In genomic region chrX:39832211-39832610, GRCh38 we compare ENCODE assay signal across 23 cellular contexts.
A peak's percentile ranks its signal among the peaks of the same experiment; 100 is the strongest.
DNase-seq lines count a peak whose midpoint lies in the region; ATAC-seq, FAIRE-seq and TF ChIP-seq lines count a peak whose summit lies in the region.
"Had no signal": no experiment of that assay in that cellular context is flagged by ENCODE, and none has a peak within 500 bp of the region (broad histone marks: within the 10 kb centered on the region; RNA-seq: fewer than 3 reads in every experiment).

No MANE protein-coding gene starts in this region.

- H2BK12ac ChIP-seq in H1 (ENCODE audit: low read depth, low read length): 0 out of 2 replicates have a peak overlapping the region, but pooled peaks have one; percentile 17
- H2BK12ac ChIP-seq in neuronal stem cell (ENCODE audit: low read length): no peak overlapping the region

- H3K23me2 ChIP-seq in H1 (ENCODE audit: low read depth, low read length): no peaks in the 10 kb centered on the region

- H3K18ac ChIP-seq in H1 (ENCODE audit: extremely low read depth, low read length): no peak overlapping the region
- H3K18ac ChIP-seq in mesendoderm (ENCODE audit: low read length): no peak overlapping the region
- H3K18ac ChIP-seq in neuronal stem cell (ENCODE audit: low read length): no peak overlapping the region

- H3K9ac ChIP-seq in H1 (replicated peaks in 1 of 4; ENCODE audit: extremely low read depth in 1 of 4, low read depth in 3 of 4, low read length in 3 of 4) (no peak overlapping the region), mesendoderm (ENCODE audit: low read length) (no peak overlapping the region), neuronal stem cell (ENCODE audit: low read depth, low read length, poor library complexity) (no peak overlapping the region)
- H3K9ac ChIP-seq: BLaER1 treated with 17β-estradiol and CSF1 and Interleukin-3, amounts not matched to agents 10 nM and 100 nM had no signal

- H4K91ac ChIP-seq in H1 (replicated peaks; ENCODE audit: insufficient read length, low read length): no peak overlapping the region
- no peak overlapping the region for H4K91ac ChIP-seq in neuronal stem cell (ENCODE audit: low read depth, low read length, poor library complexity)

- H2AK5ac ChIP-seq in H1 (ENCODE audit: low read depth, low read length): no peak overlapping the region
- no peak overlapping the region for H2AK5ac ChIP-seq in mesendoderm (ENCODE audit: low read length)
- no peak overlapping the region for H2AK5ac ChIP-seq in neuronal stem cell (ENCODE audit: low read depth, low read length)

- no peak for ATAC-seq in lower lobe of right lung
- ATAC-seq: HCT116 had no signal

- no peak for TF ChIP-seq RAD21 in H1 (IDR thresholded peaks at IDR 0.05 in 1 of 2, conservative IDR thresholded peaks at IDR 0.05 in 1 of 2; ENCODE audit: low read depth in 2 of 2, low read length in 2 of 2)

- no peak for FAIRE-seq in H1 (lab: Jason Lieb, UNC)
- FAIRE-seq: A204.1, D721Med, GM12891, GM18507 had no signal

- H3K14ac ChIP-seq in H1 (ENCODE audit: insufficient read length) (no peak overlapping the region), neuronal stem cell (ENCODE audit: low read length) (no peak overlapping the region)

- H3K4me2 ChIP-seq in H1 (ENCODE audit: insufficient read depth in 1 of 2, low read depth in 2 of 2, low read length in 2 of 2) (no peak overlapping the region), mesendoderm (ENCODE audit: low read length) (no peak overlapping the region), neuronal stem cell (ENCODE audit: insufficient read depth, low read length, poor library complexity, severe bottlenecking) (no peak overlapping the region)
- H3K4me2 ChIP-seq: BLaER1 treated with 17β-estradiol and CSF1 and Interleukin-3, amounts not matched to agents 10 nM and 100 nM had no signal

- H4K20me1 ChIP-seq in H1 (replicated peaks in 1 of 2; ENCODE audit: control insufficient read depth in 1 of 2, insufficient read depth in 2 of 2, low read length in 2 of 2): no peaks in the 10 kb centered on the region

- DNase-seq in AG08395 (ENCODE audit: low spot score) (peak; percentile 19), H1 (ENCODE audit: low read depth in 1 of 2, low spot score in 2 of 2) (no peak), mesendoderm (no peak), neuronal stem cell (ENCODE audit: low spot score) (no peak), lower lobe of right lung (no peak), NCI-H1694 (lab: John Stamatoyannopoulos, UW) (no peak), mucosa of gallbladder (ENCODE audit: low spot score) (no peak)
- DNase-seq: AML-193; BE2C; CD4-positive, alpha-beta T cell; CD8-positive, alpha-beta memory T cell; DMS 273 treated with DMSO at 0.1 percent for 48 hours; DMS79; GF-D8; GOT3; H7 had no signal

- no peaks in the 10 kb centered on the region for H3K9me3 ChIP-seq in H1 (ENCODE audit: insufficient read depth in 2 of 2, low read depth in 1 of 2, low read length in 1 of 2)
- H3K9me3 ChIP-seq in neuronal stem cell (replicated peaks in 1 of 2; ENCODE audit: control insufficient read depth in 2 of 2, insufficient read depth in 1 of 2, low read depth in 1 of 2, low read length in 2 of 2): no peaks in the 10 kb centered on the region
- H3K9me3 ChIP-seq in lower lobe of right lung: no peaks in the 10 kb centered on the region
- H3K9me3 ChIP-seq: BE2C had no signal

- TF ChIP-seq EP300 in H1 (IDR thresholded peaks at IDR 0.05; ENCODE audit: borderline replicate concordance in 1 of 2, low read depth in 2 of 2, low read length in 2 of 2): no peak

- no peak overlapping the region for H2BK20ac ChIP-seq in H1 (ENCODE audit: low read length)

- CTCF ChIA-PET in H1 (lab: Charles Lee; ENCODE audit: partially characterized antibody): interaction anchor here (0.9 to 5.5 kb wide), 2 partner anchors 8 to 65 kb away, joined by 3 to 28 read pairs; no protein-coding TSS in a partner anchor

- H2BK5ac ChIP-seq in H1 (ENCODE audit: low read depth, low read length) (no peak overlapping the region), mesendoderm (ENCODE audit: low read length) (no peak overlapping the region), neuronal stem cell (ENCODE audit: low read length) (no peak overlapping the region)

- H4K8ac ChIP-seq in H1 (ENCODE audit: extremely low read depth, insufficient read depth, low read length) (no peak overlapping the region), mesendoderm (ENCODE audit: low read depth, low read length) (no peak overlapping the region), neuronal stem cell (ENCODE audit: low read depth, low read length) (peak overlapping the region; percentile 82)

- POLR2A ChIA-PET in H1 (lab: Charles Lee; ENCODE audit: partially characterized antibody): no interaction called here

- no peak overlapping the region for H3K56ac ChIP-seq in H1 (replicated peaks; ENCODE audit: insufficient read length, low read depth, low read length)
- H3K56ac ChIP-seq in mesendoderm (ENCODE audit: low read length): peak overlapping the region; percentile 34

- H4K5ac ChIP-seq in H1 (ENCODE audit: insufficient read length, low read depth, low read length) (no peak overlapping the region), mesendoderm (ENCODE audit: low read length) (no peak overlapping the region)

- H3K4ac ChIP-seq in H1 (replicated peaks; ENCODE audit: insufficient read length, low read depth, low read length) (no peak overlapping the region), mesendoderm (ENCODE audit: low read depth, low read length) (no peak overlapping the region), neuronal stem cell (ENCODE audit: low read length) (no peak overlapping the region)

- H2BK120ac ChIP-seq in H1 (replicated peaks; ENCODE audit: low read depth, low read length) (peak overlapping the region; percentile 43), mesendoderm (ENCODE audit: low read depth, low read length) (no peak overlapping the region), neuronal stem cell (ENCODE audit: low read depth, low read length) (no peak overlapping the region)

- H3K27me3 ChIP-seq in H1 (replicated peaks in 1 of 4; ENCODE audit: control insufficient read depth in 3 of 4, extremely low read depth in 1 of 4, insufficient read depth in 3 of 4, low read length in 3 of 4) (no peaks in the 10 kb centered on the region), mesendoderm (ENCODE audit: insufficient read depth, low read length, poor library complexity) (no peaks in the 10 kb centered on the region), neuronal stem cell (ENCODE audit: control insufficient read depth in 3 of 3, insufficient read depth in 3 of 3, low read depth in 1 of 3, low read length in 3 of 3) (peaks cover 0 to 4% (median 0%) of the 10 kb centered on the region in 3 experiments), lower lobe of right lung (ENCODE audit: low read depth) (no peaks in the 10 kb centered on the region)
- H3K27me3 ChIP-seq: BE2C had no signal

- H3K4me3 ChIP-seq in H1 (ENCODE audit: extremely low read depth in 1 of 4, insufficient read depth in 2 of 4, low read depth in 3 of 4, low read length in 4 of 4): no peak overlapping the region
- H3K4me3 ChIP-seq in mesendoderm (ENCODE audit: low read length): no peak overlapping the region
- no peak overlapping the region for H3K4me3 ChIP-seq in neuronal stem cell (ENCODE audit: low read length in 2 of 2)
- H3K4me3 ChIP-seq in lower lobe of right lung: no peak overlapping the region
- H3K4me3 ChIP-seq: BLaER1 treated with 17β-estradiol and CSF1 and Interleukin-3, amounts not matched to agents 10 nM and 100 nM had no signal

- H2AFZ ChIP-seq in H1 (ENCODE audit: low read length) (no peak overlapping the region), neuronal stem cell (ENCODE audit: low read length) (no peak overlapping the region)

- H3K79me2 ChIP-seq in H1 (ENCODE audit: control insufficient read depth in 1 of 2, insufficient read depth in 2 of 2, low read length in 2 of 2) (no peaks in the 10 kb centered on the region), mesendoderm (ENCODE audit: control insufficient read depth, insufficient read depth, low read length) (no peaks in the 10 kb centered on the region)

- TF ChIP-seq CTCF in H1 (IDR thresholded peaks at IDR 0.05; ENCODE audit: control extremely low read depth in 1 of 3, insufficient read depth in 1 of 3, low read depth in 1 of 3, low read length in 3 of 3): no peak
- no peak for TF ChIP-seq CTCF in lower lobe of right lung (IDR thresholded peaks at IDR 0.05)

- WGBS in H1 (ENCODE audit: extremely low coverage in 1 of 2, insufficient coverage in 1 of 2, insufficient read length in 1 of 2, insufficient replicate concordance in 2 of 2, low coverage in 1 of 2, low lambda C conversion rate in 2 of 2, missing lambda C conversion rate in 1 of 2), 2 experiments: 92% methylated on average over 7 of the region's 11 CpGs; no CpG with 5 or more reads in 1 of the 2 experiments
- WGBS in mesendoderm (ENCODE audit: extremely low coverage, insufficient coverage, low lambda C conversion rate): no CpG with 5 or more reads among the region's 11 CpGs
- WGBS in neuronal stem cell (ENCODE audit: extremely low coverage in 2 of 2, insufficient read length in 2 of 2, insufficient replicate concordance in 1 of 2), 2 donors: no CpG with 5 or more reads among the region's 11 CpGs

- no peak overlapping the region for H3K23ac ChIP-seq in H1 (ENCODE audit: insufficient read length)
- H3K23ac ChIP-seq in mesendoderm (ENCODE audit: low read length): no peak overlapping the region
- H3K23ac ChIP-seq in neuronal stem cell (ENCODE audit: low read depth, low read length, poor library complexity): no peak overlapping the region

- H3K79me1 ChIP-seq in H1 (ENCODE audit: low read depth, low read length) (no peaks in the 10 kb centered on the region), mesendoderm (ENCODE audit: low read length) (no peaks in the 10 kb centered on the region), neuronal stem cell (ENCODE audit: low read depth, low read length) (no peaks in the 10 kb centered on the region)

- H3K4me1 ChIP-seq in H1 (replicated peaks in 1 of 4; ENCODE audit: control insufficient read depth in 3 of 4, insufficient read depth in 4 of 4, low read length in 3 of 4) (no peaks in the 10 kb centered on the region; a peak in 2 of 7 replicates), mesendoderm (ENCODE audit: control insufficient read depth, low read depth, low read length) (no peaks in the 10 kb centered on the region), neuronal stem cell (ENCODE audit: control insufficient read depth in 2 of 2, insufficient read depth in 1 of 2, low read depth in 1 of 2, low read length in 2 of 2) (peaks cover 0 to 7% of the 10 kb centered on the region in 2 donors), lower lobe of right lung (no peaks in the 10 kb centered on the region)

- TF ChIP-seq POLR2A in H1 (IDR thresholded peaks at IDR 0.05; ENCODE audit: control extremely low read depth in 1 of 2, low read depth in 2 of 2, low read length in 2 of 2): no peak

- no peak overlapping the region for H2BK15ac ChIP-seq in H1 (ENCODE audit: low read length)
- no peak overlapping the region for H2BK15ac ChIP-seq in mesendoderm (replicated peaks; ENCODE audit: low read depth)
- H2BK15ac ChIP-seq in neuronal stem cell (ENCODE audit: low read length): no peak overlapping the region

- intact Hi-C loops in lower lobe of right lung (cut with DNase I): no loop called here

- H3K36me3 ChIP-seq in H1 (ENCODE audit: control insufficient read depth in 2 of 4, insufficient read depth in 4 of 4, low read length in 3 of 4) (no peaks in the 10 kb centered on the region), mesendoderm (ENCODE audit: control insufficient read depth, insufficient read depth, low read length) (no peaks in the 10 kb centered on the region), neuronal stem cell (replicated peaks in 1 of 2; ENCODE audit: control insufficient read depth in 2 of 2, insufficient read depth in 2 of 2, low read length in 2 of 2) (no peaks in the 10 kb centered on the region), lower lobe of right lung (no peaks in the 10 kb centered on the region)
- H3K36me3 ChIP-seq: BE2C; BLaER1 treated with 17β-estradiol and CSF1 and Interleukin-3, amounts not matched to agents 10 nM and 100 nM had no signal

- H3K27ac ChIP-seq in H1 (ENCODE audit: low read depth, low read length): no peak overlapping the region
- no peak overlapping the region for H3K27ac ChIP-seq in mesendoderm (ENCODE audit: low read depth, low read length)
- H3K27ac ChIP-seq in neuronal stem cell (replicated peaks; ENCODE audit: low read length): no peak overlapping the region
- no peak overlapping the region for H3K27ac ChIP-seq in lower lobe of right lung
- H3K27ac ChIP-seq: 22Rv1; BLaER1 treated with 17β-estradiol and CSF1 and Interleukin-3, amounts not matched to agents 10 nM and 100 nM had no signal
